8 cellular contexts compared by ENCODE assay signal in the genomic region with DNA sequence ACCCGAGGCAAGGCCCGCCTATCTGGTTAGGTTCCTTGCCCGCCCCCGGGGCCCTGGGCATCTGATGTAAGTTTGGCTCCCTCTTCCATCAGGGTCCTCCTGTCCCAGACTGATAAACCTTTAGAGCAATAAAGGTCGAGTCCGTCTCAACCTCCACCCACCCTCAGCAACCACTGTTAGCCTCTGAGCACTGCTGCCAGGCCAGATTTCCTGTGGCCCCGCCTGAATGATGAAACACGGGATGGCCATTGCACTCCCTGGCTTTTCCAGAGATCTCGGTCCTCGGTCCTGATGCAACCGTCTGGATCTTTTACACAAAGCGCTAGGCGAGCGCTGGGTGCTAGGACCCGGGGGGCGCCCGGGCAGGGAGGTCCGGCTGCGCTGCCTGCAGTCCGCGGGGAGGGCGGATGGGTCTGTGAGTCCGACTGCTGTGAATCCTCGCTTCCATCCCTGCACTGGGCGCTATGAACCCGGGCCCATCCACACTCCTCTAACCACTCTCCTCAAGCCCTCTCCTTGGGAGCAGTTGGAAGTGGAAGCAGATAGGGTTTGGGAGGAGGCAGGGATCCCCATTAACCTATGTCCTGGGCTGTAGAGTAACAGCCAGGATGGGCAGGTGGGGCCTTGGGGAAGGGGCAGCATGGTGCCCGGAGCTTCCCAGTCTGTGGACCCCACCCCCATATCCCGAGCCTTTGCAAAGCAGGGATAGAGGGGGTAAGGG. TPM values are rescaled to one million over a fixed set of nuclear protein-coding genes. Genes with fewer than 3 reads are reported as not detected.
DNase-seq lines count a peak whose midpoint lies in the region; ATAC-seq, FAIRE-seq and TF ChIP-seq lines count a peak whose summit lies in the region.

No MANE protein-coding gene starts in this region.

- no peaks in the 10 kb centered on the region for H3K9me3 Mint-ChIP-seq in activated naive CD8-positive, alpha-beta T cell treated with anti-CD3 and anti-CD28 coated beads for 36 hours
- H3K9me3 Mint-ChIP-seq in neural crest cell = no peaks in the 10 kb centered on the region

- DNase-seq in AML-193 (lab: John Stamatoyannopoulos, UW) (peak; percentile 38 to 44), GM12892 (ENCODE audit: insufficient read length) (peak; percentile 67), NCI-H82 treated with DMSO at 0.1 percent for 48 hours (lab: John Stamatoyannopoulos, UW; ENCODE audit: unreplicated experiment) (peak; percentile 61), globus pallidus (ENCODE audit: low spot score) (peak; percentile 94), neural crest cell (ENCODE audit: low read depth, low spot score) (peak; percentile 64)
- peak; percentile 75 for DNase-seq in activated naive CD8-positive, alpha-beta T cell treated with anti-CD3 and anti-CD28 coated beads for 36 hours

- peaks cover 41% of the 10 kb centered on the region for H3K36me3 Mint-ChIP-seq in activated naive CD8-positive, alpha-beta T cell treated with anti-CD3 and anti-CD28 coated beads for 36 hours
- peaks cover 4% of the 10 kb centered on the region for H3K36me3 Mint-ChIP-seq in neural crest cell (ENCODE audit: low read depth)

- ATAC-seq in HG03354 (IDR thresholded peaks at IDR 0.05; ENCODE audit: poor library complexity, severe bottlenecking, unreplicated experiment) (peak; percentile 37), HG02763 (IDR thresholded peaks at IDR 0.05; ENCODE audit: unreplicated experiment) (no peak)

- peaks cover 12% of the 10 kb centered on the region for H3K27me3 Mint-ChIP-seq in activated naive CD8-positive, alpha-beta T cell treated with anti-CD3 and anti-CD28 coated beads for 36 hours
- H3K27me3 Mint-ChIP-seq in neural crest cell (ENCODE audit: low read depth) = no peaks in the 10 kb centered on the region

- peaks cover 43% of the 10 kb centered on the region for H3K4me1 Mint-ChIP-seq in activated naive CD8-positive, alpha-beta T cell treated with anti-CD3 and anti-CD28 coated beads for 36 hours
- peaks cover 67% of the 10 kb centered on the region for H3K4me1 Mint-ChIP-seq in neural crest cell

- H3K27ac Mint-ChIP-seq in activated naive CD8-positive, alpha-beta T cell treated with anti-CD3 and anti-CD28 coated beads for 36 hours = peak overlapping the region; percentile 100
- peak overlapping the region; percentile 99 for H3K27ac Mint-ChIP-seq in neural crest cell (ENCODE audit: unreplicated experiment)

- TF ChIP-seq POLR2A in GM12892 (IDR thresholded peaks at IDR 0.05; ENCODE audit: low read depth, low read length) = peak; percentile 47; the same call in 1 of the 2 replicates

- H3K4me3 Mint-ChIP-seq in activated naive CD8-positive, alpha-beta T cell treated with anti-CD3 and anti-CD28 coated beads for 36 hours = peak overlapping the region; percentile 99
- H3K4me3 Mint-ChIP-seq in neural crest cell = peak overlapping the region; percentile 98

- TF ChIP-seq CTCF in neural crest cell (conservative IDR thresholded peaks at IDR 0.05) = no peak

- peak; percentile 63 for FAIRE-seq in GM12892 (lab: Jason Lieb, UNC)

RNA-seq across cellular contexts. Expression of gene DDIT4, which starts 0.9 kb away (rescaled TPM):
- 158 TPM for polyA plus RNA-seq in GM12892 (2012; ENCODE audit: missing spikeins)
- total RNA-seq in activated naive CD8-positive, alpha-beta T cell treated with anti-CD3 and anti-CD28 coated beads for 36 hours = 100 to 1,000 TPM; 422 to 424 TPM
- 68.6 and 80.1 TPM in 2 replicates for total RNA-seq in neural crest cell

RNA-seq across cellular contexts. Expression of gene ASCC1, which starts 56.8 kb away (rescaled TPM):
- polyA plus RNA-seq in GM12892 (2012; ENCODE audit: missing spikeins) = 55.1 TPM
- total RNA-seq in activated naive CD8-positive, alpha-beta T cell treated with anti-CD3 and anti-CD28 coated beads for 36 hours = 10 to 100 TPM; 57.3 to 57.7 TPM
- 31.5 and 35.6 TPM in 2 replicates for total RNA-seq in neural crest cell

RNA-seq across cellular contexts. Expression of gene ANAPC16, which starts 57.0 kb away (rescaled TPM):
- polyA plus RNA-seq in GM12892 (2012; ENCODE audit: missing spikeins) = 146 TPM
- total RNA-seq in activated naive CD8-positive, alpha-beta T cell treated with anti-CD3 and anti-CD28 coated beads for 36 hours = 10 to 100 TPM; 71.0 to 81.8 TPM
- 53.2 and 57.5 TPM in 2 replicates for total RNA-seq in neural crest cell

Comparison
In these comparisons a context has a peak if more than half of its experiments do, and no peak if none do; other contexts are left out.
1. DNase-seq: peak in every context shown above with its lines; median percentile 94 in globus pallidus; 75 in activated naive CD8-positive, alpha-beta T cell treated with anti-CD3 and anti-CD28 coated beads for 36 hours; 67 in GM12892; 64 in neural crest cell; 61 in NCI-H82 treated with DMSO at 0.1 percent for 48 hours; 41 in AML-193.